Comparison of ENCODE assay signal across 1 cellular context in the genomic region with DNA sequence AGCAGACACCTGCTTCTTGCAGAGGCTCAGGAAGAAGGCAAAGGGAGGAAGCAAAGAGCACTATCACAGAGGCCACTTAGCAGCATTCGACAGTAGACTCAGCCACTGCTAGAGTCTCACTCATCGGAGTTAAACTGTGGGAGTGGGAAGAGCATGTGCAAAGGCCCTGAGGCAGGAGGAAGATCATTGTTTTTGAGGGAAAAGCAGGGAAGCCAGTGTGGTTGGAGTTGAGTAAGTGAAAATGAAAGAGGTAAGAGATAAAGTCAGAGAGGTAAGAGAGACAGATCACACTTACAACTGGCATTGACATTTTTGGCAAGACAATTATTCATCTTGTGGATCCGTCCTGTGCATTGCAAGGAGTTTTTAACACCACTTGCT.
TF ChIP-seq lines count a peak whose summit lies in the region.

No MANE protein-coding gene starts in this region.

TF ChIP-seq in HCT116, 20 proteins besides CTCF, POLR2A, EP300 and RAD21:
- TF ChIP-seq ZNF274 (IDR thresholded peaks at IDR 0.05; ENCODE audit: low read depth, low read length), result no peak
TF ChIP-seq in HCT116: peak in this region for 0.
